In genomic region chr1:208189716-208190115, GRCh38 we compare ENCODE assay signal across 13 cellular contexts.
"Had no signal": no experiment of that assay in that cellular context is flagged by ENCODE, and none has a peak within 500 bp of the region (broad histone marks: within the 10 kb centered on the region; RNA-seq: fewer than 3 reads in every experiment).

No MANE protein-coding gene starts in this region.

- H3K9me3 ChIP-seq: upper lobe of right lung had no signal

- H3K27me3 ChIP-seq: upper lobe of right lung had no signal

- H3K36me3 Mint-ChIP-seq: activated CD8-positive, alpha-beta memory T cell treated with anti-CD3 and anti-CD28 coated beads, Interleukin-2, amount 10 ng/mL, durations not matched to agents 7 days and 5 days; activated naive CD4-positive, alpha-beta T cell treated with anti-CD3 and anti-CD28 coated beads, Interleukin-2, amount 50 U/mL, for 72 hours; immature natural killer cell; natural killer cell had no signal

- H3K27ac Mint-ChIP-seq: activated CD8-positive, alpha-beta memory T cell treated with anti-CD3 and anti-CD28 coated beads, Interleukin-2, amount 10 ng/mL, durations not matched to agents 7 days and 5 days; activated naive CD4-positive, alpha-beta T cell treated with anti-CD3 and anti-CD28 coated beads, Interleukin-2, amount 50 U/mL, for 72 hours; activated T-cell treated with anti-CD3 and anti-CD28 coated beads, Interleukin-2, amount 50 U/mL, for 24 hours; immature natural killer cell; natural killer cell had no signal

- H3K27ac ChIP-seq: upper lobe of right lung had no signal

- H3K4me3 ChIP-seq: lung, upper lobe of right lung had no signal

- H3K4me3 Mint-ChIP-seq: activated CD8-positive, alpha-beta memory T cell treated with anti-CD3 and anti-CD28 coated beads, Interleukin-2, amount 10 ng/mL, durations not matched to agents 7 days and 5 days; activated T-cell treated with anti-CD3 and anti-CD28 coated beads, Interleukin-2, amount 50 U/mL, for 24 hours; immature natural killer cell; natural killer cell had no signal

- ATAC-seq: esophagus mucosa, left colon, natural killer cell, sciatic nerve, upper lobe of right lung had no signal

- H3K9me3 Mint-ChIP-seq: activated naive CD4-positive, alpha-beta T cell treated with anti-CD3 and anti-CD28 coated beads, Interleukin-2, amount 50 U/mL, for 72 hours; activated T-cell treated with anti-CD3 and anti-CD28 coated beads, Interleukin-2, amount 50 U/mL, for 24 hours; immature natural killer cell; natural killer cell had no signal

- H3K4me1 Mint-ChIP-seq: immature natural killer cell had no signal

- DNase-seq: activated effector memory CD4-positive, alpha-beta T cell treated with Interleukin-2 at 50 U/mL for 16 hours; activated T-cell treated with anti-CD3 and anti-CD28 coated beads, Interleukin-2, amount 50 U/mL, for 24 hours; immature natural killer cell; left colon; natural killer cell; stimulated activated CD4-positive, alpha-beta T cell treated with anti-CD3 and anti-CD28 coated beads, Interleukin-12 subunit alpha, Interleukin-12 subunit beta, amount 100 ng/mL, for 4 hours; stimulated activated naive CD4-positive, alpha-beta T cell; upper lobe of right lung had no signal
